28 cellular contexts compared by ENCODE assay signal in genomic region chr4:153798901-153799707, GRCh38. TPM values are rescaled to one million over a fixed set of nuclear protein-coding genes. Genes with fewer than 3 reads are reported as not detected.
"Had no signal": no experiment of that assay in that cellular context is flagged by ENCODE, and none has a peak within 500 bp of the region (broad histone marks: within the 10 kb centered on the region; RNA-seq: fewer than 3 reads in every experiment).

No MANE protein-coding gene starts in this region.

- H3K27ac Mint-ChIP-seq: activated naive CD4-positive, alpha-beta T cell treated with anti-CD3 and anti-CD28 coated beads for 36 hours; activated naive CD8-positive, alpha-beta T cell treated with anti-CD3 and anti-CD28 coated beads for 36 hours; stimulated activated effector memory CD8-positive, alpha-beta T cell treated with anti-CD3 and anti-CD28 coated beads, Interleukin-12 subunit alpha, Interleukin-12 subunit beta, amount 100 ng/mL, for 72 hours; stimulated activated naive CD8-positive, alpha-beta T cell treated with anti-CD3 and anti-CD28 coated beads, Interleukin-15, Interleukin-2, amounts not matched to agents 100 ng/mL and 50 ng/mL, for 24 hours had no signal

- H3K27me3 ChIP-seq: adrenal gland, body of pancreas, pancreas had no signal

- H3K27ac ChIP-seq: adrenal gland, body of pancreas, coronary artery, dorsolateral prefrontal cortex, heart left ventricle, left ventricle myocardium inferior, pancreas, prostate gland, sigmoid colon, thoracic aorta had no signal

- H3K36me3 Mint-ChIP-seq: activated naive CD8-positive, alpha-beta T cell treated with anti-CD3 and anti-CD28 coated beads for 36 hours; stimulated activated effector memory CD8-positive, alpha-beta T cell treated with anti-CD3 and anti-CD28 coated beads, Interleukin-12 subunit alpha, Interleukin-12 subunit beta, amount 100 ng/mL, for 72 hours had no signal

- H3K4me1 ChIP-seq: left ventricle myocardium inferior, prostate gland, sigmoid colon had no signal

- ATAC-seq: body of pancreas; heart left ventricle; stimulated activated effector memory CD8-positive, alpha-beta T cell treated with anti-CD3 and anti-CD28 coated beads, Interleukin-12 subunit alpha, Interleukin-12 subunit beta, amount 100 ng/mL, for 72 hours had no signal

- H3K36me3 ChIP-seq: adrenal gland, heart left ventricle, left ventricle myocardium inferior, pancreas, prostate gland, sigmoid colon, thoracic aorta had no signal

- H3K4me3 ChIP-seq: adrenal gland, body of pancreas, coronary artery, dorsolateral prefrontal cortex, heart left ventricle, left ventricle myocardium inferior, pancreas, prostate gland, sigmoid colon, thoracic aorta had no signal

- H3K4me1 Mint-ChIP-seq: stimulated activated effector memory CD8-positive, alpha-beta T cell treated with anti-CD3 and anti-CD28 coated beads, Interleukin-12 subunit alpha, Interleukin-12 subunit beta, amount 100 ng/mL, for 72 hours had no signal

- H3K4me3 Mint-ChIP-seq: activated naive CD4-positive, alpha-beta T cell treated with anti-CD3 and anti-CD28 coated beads for 36 hours; activated naive CD8-positive, alpha-beta T cell treated with anti-CD3 and anti-CD28 coated beads for 36 hours; stimulated activated effector memory CD8-positive, alpha-beta T cell treated with anti-CD3 and anti-CD28 coated beads, Interleukin-12 subunit alpha, Interleukin-12 subunit beta, amount 100 ng/mL, for 72 hours; stimulated activated naive CD8-positive, alpha-beta T cell treated with anti-CD3 and anti-CD28 coated beads, Interleukin-15, Interleukin-2, amounts not matched to agents 100 ng/mL and 50 ng/mL, for 24 hours had no signal

- H3K9me3 ChIP-seq: adrenal gland, body of pancreas, heart left ventricle, left ventricle myocardium inferior, pancreas, prostate gland, sigmoid colon, thoracic aorta had no signal

- DNase-seq: activated CD4-positive, alpha-beta T cell treated with anti-CD3 and anti-CD28 coated beads for 4 hours; activated CD4-positive, alpha-beta T cell treated with anti-CD3 and anti-CD28 coated beads, Interleukin-2, amount 50 U/mL, for 4 hours; activated effector memory CD4-positive, alpha-beta T cell treated with anti-CD3 and anti-CD28 coated beads, Interleukin-2, amount 50 U/mL, for 16 hours; activated naive CD4-positive, alpha-beta T cell treated with anti-CD3 and anti-CD28 coated beads for 36 hours; activated naive CD8-positive, alpha-beta T cell treated with anti-CD3 and anti-CD28 coated beads for 36 hours; aorta; body of pancreas; dorsolateral prefrontal cortex; effector memory CD4-positive, alpha-beta T cell; heart left ventricle; left ventricle myocardium inferior; pancreas; retina; small intestine; stimulated activated CD4-positive, alpha-beta T cell treated with anti-CD3 and anti-CD28 coated beads, Interleukin-4, amount 100 ng/mL, for 24 hours; trophoblast cell had no signal

- H3K9me3 Mint-ChIP-seq: activated naive CD4-positive, alpha-beta T cell treated with anti-CD3 and anti-CD28 coated beads for 36 hours; activated naive CD8-positive, alpha-beta T cell treated with anti-CD3 and anti-CD28 coated beads for 36 hours; stimulated activated effector memory CD8-positive, alpha-beta T cell treated with anti-CD3 and anti-CD28 coated beads, Interleukin-12 subunit alpha, Interleukin-12 subunit beta, amount 100 ng/mL, for 72 hours; stimulated activated naive CD8-positive, alpha-beta T cell treated with anti-CD3 and anti-CD28 coated beads, Interleukin-15, Interleukin-2, amounts not matched to agents 100 ng/mL and 50 ng/mL, for 24 hours had no signal

RNA-seq across cellular contexts. Expression of gene SFRP2, which starts 10.2 kb away (rescaled TPM):
- total RNA-seq: activated naive CD4-positive, alpha-beta T cell treated with anti-CD3 and anti-CD28 coated beads for 36 hours; epithelial cell of proximal tubule; fibroblast of villous mesenchyme; lung microvascular endothelial cell; T-helper 1 cell treated with Interleukin-12 subunit alpha and Interleukin-12 subunit beta and Interleukin-4 antibody, amounts not matched to agents 30 ng/mL and 1 ng/mL, for 36 hours had no signal

RNA-seq across cellular contexts. Expression of gene RNF175, which starts 39.3 kb away (rescaled TPM):
- total RNA-seq: activated naive CD8-positive, alpha-beta T cell treated with anti-CD3 and anti-CD28 coated beads for 36 hours; body of pancreas; fibroblast of villous mesenchyme; pancreas; subcutaneous adipose tissue; T-helper 1 cell treated with Interleukin-12 subunit alpha and Interleukin-12 subunit beta and Interleukin-4 antibody, amounts not matched to agents 30 ng/mL and 1 ng/mL, for 36 hours; thoracic aorta had no signal
